Comparison of ENCODE assay signal across 22 cellular contexts in the genomic region with DNA sequence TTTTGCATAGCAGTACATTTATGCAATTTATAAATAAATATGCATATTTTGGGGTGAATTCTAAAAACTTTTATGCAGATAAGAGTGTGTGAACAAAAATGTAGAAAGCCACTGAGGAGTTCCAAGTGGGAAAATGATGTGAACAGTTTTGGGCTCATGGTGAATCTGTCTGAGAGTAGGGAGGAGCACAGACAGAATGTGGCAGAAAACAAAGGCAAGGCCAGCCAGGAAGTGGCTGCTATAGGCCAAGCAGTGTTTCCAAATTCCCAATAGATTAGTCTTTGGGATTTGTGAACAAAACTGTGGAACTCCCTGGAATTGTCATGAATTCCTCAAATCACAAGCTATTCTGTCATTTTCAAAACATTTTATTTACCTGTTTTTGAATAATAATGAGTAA.
"Had no signal": no experiment of that assay in that cellular context is flagged by ENCODE, and none has a peak within 500 bp of the region (broad histone marks: within the 10 kb centered on the region; RNA-seq: fewer than 3 reads in every experiment).

No MANE protein-coding gene starts in this region.

- ATAC-seq: activated T-cell treated with anti-CD3 and anti-CD28 coated beads, Interleukin-2, amount 50 U/mL, for 4 hours; foreskin keratinocyte; natural killer cell treated with Interleukin-12 subunit alpha and Interleukin-12 subunit beta and Interleukin-15 and Interleukin-18, amount 100 ng/mL, for 72 hours; stimulated activated effector memory CD8-positive, alpha-beta T cell treated with anti-CD3 and anti-CD28 coated beads, Interleukin-12 subunit alpha, Interleukin-12 subunit beta, amount 100 ng/mL, for 72 hours; stimulated activated naive CD8-positive, alpha-beta T cell treated with anti-CD3 and anti-CD28 coated beads, Interleukin-15, amount 100 ng/mL, for 72 hours had no signal

- H3K27me3 ChIP-seq: breast epithelium, esophagus squamous epithelium, left lung, right lobe of liver, tibial artery had no signal

- H3K36me3 ChIP-seq: breast epithelium, esophagus squamous epithelium, left lung, right lobe of liver, tibial artery had no signal

- H3K4me3 ChIP-seq: breast epithelium, esophagus squamous epithelium, left lung, right lobe of liver, skin epidermis, tibial artery had no signal

- DNase-seq: activated CD4-positive, alpha-beta T cell treated with anti-CD3 and anti-CD28 coated beads, Interleukin-2, amount 50 U/mL, for 4 hours; activated CD8-positive, alpha-beta memory T cell treated with anti-CD3 and anti-CD28 coated beads, Interleukin-2, amount 50 U/mL, for 48 hours; activated naive CD4-positive, alpha-beta T cell treated with Interleukin-2 at 50 U/mL for 16 hours; activated naive CD8-positive, alpha-beta T cell treated with anti-CD3 and anti-CD28 coated beads for 36 hours; activated T-cell treated with anti-CD3 and anti-CD28 coated beads, Interleukin-2, amount 50 U/mL, for 4 hours; amniotic stem cell; cerebellar nuclear complex; cortex of kidney; endodermal cell; esophagus squamous epithelium; foreskin keratinocyte; left lung; posterior cingulate gyrus; right lobe of liver; stimulated activated CD4-positive, alpha-beta T cell treated with anti-CD3 and anti-CD28 coated beads, Interleukin-2, amount 100 ng/mL, for 24 hours; stimulated activated naive CD8-positive, alpha-beta T cell treated with anti-CD3 and anti-CD28 coated beads, Interleukin-15, amount 100 ng/mL, for 72 hours; T-helper 9 cell; tibial artery had no signal
